Comparison of ENCODE assay signal across 3 cellular contexts in the genomic region with DNA sequence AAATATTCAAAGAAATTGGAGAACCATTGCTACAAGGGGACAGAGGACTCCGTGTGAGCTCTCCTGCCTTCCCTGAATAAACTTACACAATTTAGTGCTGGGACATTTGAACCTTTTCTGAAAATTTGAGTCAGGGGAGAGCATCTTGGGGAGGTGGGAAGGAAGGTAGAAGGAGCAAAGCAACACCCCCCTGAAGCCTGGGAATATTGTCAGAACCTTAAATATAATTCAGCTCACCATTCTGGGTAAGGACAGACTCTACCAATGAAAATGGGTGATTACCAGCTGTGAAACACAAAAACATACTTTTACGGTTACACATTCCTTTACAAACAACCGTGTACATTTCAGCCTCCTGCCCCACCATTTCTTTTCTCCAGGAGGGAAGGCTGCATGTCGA. TPM values are rescaled to one million over a fixed set of nuclear protein-coding genes. Genes with fewer than 3 reads are reported as not detected.
"Had no signal": no experiment of that assay in that cellular context is flagged by ENCODE, and none has a peak within 500 bp of the region (broad histone marks: within the 10 kb centered on the region; RNA-seq: fewer than 3 reads in every experiment).

A gene (plus strand): TSS at position 301 of the 400 bp plus-strand sequence. CDS start 592 bp downstream, outside the sequence.

RNA-seq across cellular contexts. Expression of the gene that starts here (rescaled TPM):
- total RNA-seq: astrocyte, dermis microvascular lymphatic vessel endothelial cell, vagina had no signal
